ENCODE assay signal across 27 cellular contexts in the genomic region with DNA sequence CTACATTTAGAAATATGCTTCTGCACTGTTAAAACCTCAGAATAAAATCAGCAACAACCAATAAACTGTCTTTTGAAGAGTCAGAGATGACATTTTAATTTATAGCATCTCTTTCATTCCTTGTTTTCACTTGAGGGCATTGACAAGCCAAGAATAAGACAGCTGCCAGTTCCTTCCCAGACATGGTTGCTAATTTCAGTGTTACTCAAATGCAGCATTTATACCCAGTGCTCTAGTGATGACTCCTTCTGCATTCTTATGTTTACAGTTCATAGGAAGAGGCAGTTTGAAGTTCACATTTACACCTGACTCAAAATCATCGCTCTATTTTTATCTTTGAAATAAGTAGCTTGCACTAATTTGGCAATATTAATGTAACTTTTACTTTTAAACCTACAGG.
"Had no signal": no experiment of that assay in that cellular context is flagged by ENCODE, and none has a peak within 500 bp of the region (broad histone marks: within the 10 kb centered on the region; RNA-seq: fewer than 3 reads in every experiment).

No MANE protein-coding gene starts in this region.

- H3K4me3 Mint-ChIP-seq: activated CD4-positive, alpha-beta memory T cell treated with anti-CD3 and anti-CD28 coated beads, Interleukin-2, amount 10 ng/mL, durations not matched to agents 7 days and 5 days; activated CD4-positive, alpha-beta T cell treated with anti-CD3 and anti-CD28 coated beads, Interleukin-2, amount 10 ng/mL, durations not matched to agents 24 days and 14 days; activated CD8-positive, alpha-beta memory T cell treated with anti-CD3 and anti-CD28 coated beads, Interleukin-2, amount 10 ng/mL, durations not matched to agents 7 days and 5 days; activated naive CD8-positive, alpha-beta T cell; effector memory CD8-positive, alpha-beta T cell; naive B cell; neural crest cell; T-helper 2 cell treated with Interferon-gamma antibody and Interleukin-4, amounts not matched to agents 5 μg/mL and 100 μg/mL, for 36 hours had no signal

- H3K9me3 Mint-ChIP-seq: activated CD4-positive, alpha-beta memory T cell treated with anti-CD3 and anti-CD28 coated beads, Interleukin-2, amount 10 ng/mL, durations not matched to agents 7 days and 5 days; activated CD4-positive, alpha-beta T cell treated with anti-CD3 and anti-CD28 coated beads, Interleukin-2, amount 10 ng/mL, durations not matched to agents 24 days and 14 days; naive B cell; neural crest cell had no signal

- H3K27ac Mint-ChIP-seq: activated CD4-positive, alpha-beta memory T cell treated with anti-CD3 and anti-CD28 coated beads, Interleukin-2, amount 10 ng/mL, durations not matched to agents 7 days and 5 days; activated CD4-positive, alpha-beta T cell treated with anti-CD3 and anti-CD28 coated beads, Interleukin-2, amount 10 ng/mL, durations not matched to agents 24 days and 14 days; activated CD8-positive, alpha-beta memory T cell treated with anti-CD3 and anti-CD28 coated beads, Interleukin-2, amount 10 ng/mL, durations not matched to agents 7 days and 5 days; activated naive CD8-positive, alpha-beta T cell; effector memory CD8-positive, alpha-beta T cell; naive B cell; progenitor cell of endocrine pancreas; T-helper 2 cell treated with Interferon-gamma antibody and Interleukin-4, amounts not matched to agents 5 μg/mL and 100 μg/mL, for 36 hours had no signal

- H3K4me1 ChIP-seq: colonic mucosa, esophagus muscularis mucosa, heart right ventricle, spleen, upper lobe of left lung had no signal

- H3K27me3 Mint-ChIP-seq: activated CD4-positive, alpha-beta memory T cell treated with anti-CD3 and anti-CD28 coated beads, Interleukin-2, amount 10 ng/mL, durations not matched to agents 7 days and 5 days; activated naive CD8-positive, alpha-beta T cell; effector memory CD8-positive, alpha-beta T cell; naive B cell; progenitor cell of endocrine pancreas had no signal

- DNase-seq: activated CD4-positive, alpha-beta memory T cell treated with anti-CD3 and anti-CD28 coated beads, Interleukin-2, amount 10 ng/mL, durations not matched to agents 7 days and 5 days; activated CD4-positive, alpha-beta T cell treated with anti-CD3 and anti-CD28 coated beads, Interleukin-2, amount 10 ng/mL, durations not matched to agents 24 days and 14 days; activated CD8-positive, alpha-beta memory T cell treated with anti-CD3 and anti-CD28 coated beads, Interleukin-2, amount 10 ng/mL, durations not matched to agents 7 days and 5 days; activated T-cell treated with anti-CD3 and anti-CD28 coated beads for 4 hours; amniotic stem cell; colonic mucosa; dorsolateral prefrontal cortex; effector memory CD8-positive, alpha-beta T cell; heart right ventricle; kidney; lower lobe of right lung; mesendoderm; mucosa of descending colon; naive B cell; retina; spleen; stimulated activated CD4-positive, alpha-beta T cell treated with anti-CD3 and anti-CD28 coated beads, Interleukin-4, amount 100 ng/mL, for 1 hour; stimulated activated naive CD4-positive, alpha-beta T cell; upper lobe of left lung had no signal

- FAIRE-seq: bronchial epithelial cell, endothelial cell of umbilical vein, kidney had no signal

- H3K36me3 Mint-ChIP-seq: activated CD8-positive, alpha-beta memory T cell treated with anti-CD3 and anti-CD28 coated beads, Interleukin-2, amount 10 ng/mL, durations not matched to agents 7 days and 5 days; activated naive CD8-positive, alpha-beta T cell; naive B cell had no signal

- H3K27me3 ChIP-seq: colonic mucosa, dorsolateral prefrontal cortex, esophagus muscularis mucosa, heart right ventricle, spleen, upper lobe of left lung had no signal

- H3K36me3 ChIP-seq: colonic mucosa, esophagus muscularis mucosa, heart right ventricle, lower lobe of right lung, spleen, upper lobe of left lung had no signal

- ATAC-seq: activated CD4-positive, CD25-positive, alpha-beta regulatory T cell treated with anti-CD3 and anti-CD28 coated beads, Interleukin-2, amount 50 U/mL, for 24 hours; activated CD8-positive, alpha-beta memory T cell treated with anti-CD3 and anti-CD28 coated beads, Interleukin-2, amount 10 ng/mL, durations not matched to agents 7 days and 5 days; effector memory CD8-positive, alpha-beta T cell; heart right ventricle; lower lobe of right lung; mucosa of descending colon had no signal

- H3K9me3 ChIP-seq: colonic mucosa, esophagus muscularis mucosa, heart right ventricle, lower lobe of right lung, mucosa of descending colon, spleen, upper lobe of left lung had no signal

- H3K4me1 Mint-ChIP-seq: activated CD4-positive, alpha-beta memory T cell treated with anti-CD3 and anti-CD28 coated beads, Interleukin-2, amount 10 ng/mL, durations not matched to agents 7 days and 5 days; activated CD4-positive, alpha-beta T cell treated with anti-CD3 and anti-CD28 coated beads, Interleukin-2, amount 10 ng/mL, durations not matched to agents 24 days and 14 days; activated CD8-positive, alpha-beta memory T cell treated with anti-CD3 and anti-CD28 coated beads, Interleukin-2, amount 10 ng/mL, durations not matched to agents 7 days and 5 days; naive B cell had no signal

- H3K4me3 ChIP-seq: colonic mucosa, dorsolateral prefrontal cortex, esophagus muscularis mucosa, heart right ventricle, lower lobe of right lung, mucosa of descending colon, spleen, upper lobe of left lung had no signal
